In the genomic region with DNA sequence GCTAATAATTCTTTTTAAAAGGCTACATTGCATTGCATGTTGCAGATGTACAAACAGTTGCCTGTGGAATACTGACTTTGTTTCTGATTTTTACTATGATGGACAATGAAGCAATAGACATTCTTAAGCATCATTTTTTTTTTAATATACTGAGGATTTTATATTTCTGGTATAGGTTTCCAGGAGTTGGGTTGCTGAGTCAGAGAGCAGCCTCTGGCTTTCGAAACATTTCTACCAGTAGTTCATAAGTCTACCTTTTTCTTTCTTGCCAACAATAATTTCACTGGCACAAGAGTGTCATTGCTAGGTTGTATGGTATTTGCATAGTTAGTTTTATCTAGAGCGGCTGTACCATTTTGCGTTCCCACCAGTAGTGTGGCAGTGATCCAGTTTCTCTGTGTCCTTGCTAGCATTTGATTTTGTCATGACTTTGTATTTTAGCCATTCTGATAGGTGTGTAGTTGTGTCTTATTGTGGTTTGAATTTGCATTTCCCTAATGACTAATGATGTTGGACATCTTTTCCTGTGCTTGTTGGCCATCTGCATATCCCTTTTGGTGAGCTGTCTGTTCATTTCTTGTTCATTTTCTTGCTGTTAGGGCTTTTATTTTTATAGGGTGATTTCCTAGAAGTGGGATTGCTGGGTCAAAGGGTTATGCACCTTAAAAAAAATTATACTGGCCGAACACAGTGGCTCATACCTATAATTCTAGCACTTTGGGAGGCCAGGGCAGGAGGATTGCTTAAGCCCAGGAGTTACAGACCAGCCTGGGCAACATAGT, we compare ENCODE assay signal across 21 cellular contexts. TPM values are rescaled to one million over a fixed set of nuclear protein-coding genes. Genes with fewer than 3 reads are reported as not detected.
DNase-seq lines count a peak whose midpoint lies in the region; ATAC-seq and TF ChIP-seq lines count a peak whose summit lies in the region.
"Had no signal": no experiment of that assay in that cellular context is flagged by ENCODE, and none has a peak within 500 bp of the region (broad histone marks: within the 10 kb centered on the region; RNA-seq: fewer than 3 reads in every experiment).

No MANE protein-coding gene starts in this region.

- DNase-seq in IMR-90 (peak; percentile 51), mammary epithelial cell (peak; percentile 40), mesenchymal stem cell (no peak), iPS-NIHi7 (ENCODE audit: extremely low spot score) (no peak), NCI-H2107 treated with DMSO at 0.1 percent for 48 hours (lab: John Stamatoyannopoulos, UW; ENCODE audit: unreplicated experiment) (no peak), medulla oblongata (ENCODE audit: extremely low spot score) (no peak)
- DNase-seq: activated CD4-positive, CD25-positive, alpha-beta regulatory T cell treated with anti-CD3 and anti-CD28 coated beads, Interleukin-2, amount 50 U/mL, for 72 hours; amygdala; colonic mucosa; COR-L47; gastrocnemius medialis; NCI-H1436; NCI-H82; occipital lobe had no signal

- no peak overlapping the region for H3K14ac ChIP-seq in IMR-90 (replicated peaks; ENCODE audit: low read depth, low read length)
- H3K14ac ChIP-seq in mesenchymal stem cell (ENCODE audit: low read length in 2 of 2) = no peak overlapping the region

- 80% methylated on average over 2 of the region's 4 CpGs; no CpG with 5 or more reads in 1 of the 2 experiments for WGBS in IMR-90 (ENCODE audit: extremely low coverage in 2 of 2, insufficient read length in 1 of 2), 2 experiments
- 50% methylated on average over 4 of the region's 4 CpGs for WGBS in mammary epithelial cell (ENCODE audit: low coverage, missing lambda C conversion rate)
- WGBS in mesenchymal stem cell = 85% methylated on average over 3 of the region's 4 CpGs

- H4K20me1 ChIP-seq in BLaER1 = no peaks in the 10 kb centered on the region
- no peaks in the 10 kb centered on the region for H4K20me1 ChIP-seq in IMR-90 (ENCODE audit: insufficient read depth, low read length)
- H4K20me1 ChIP-seq in mammary epithelial cell (ENCODE audit: insufficient read depth, low read length) = no peaks in the 10 kb centered on the region

- H2BK5ac ChIP-seq in IMR-90 (ENCODE audit: low read depth, low read length, poor library complexity, severe bottlenecking) = no peak overlapping the region
- H2BK5ac ChIP-seq in mesenchymal stem cell (ENCODE audit: low read depth, low read length, poor library complexity, severe bottlenecking) = no peak overlapping the region

- peak overlapping the region; percentile 36; the same call in 1 of the 2 replicates for H3K23ac ChIP-seq in IMR-90 (ENCODE audit: low read depth, low read length)
- no peak overlapping the region for H3K23ac ChIP-seq in mesenchymal stem cell (ENCODE audit: low read length in 2 of 2)

- H3K56ac ChIP-seq in IMR-90 (ENCODE audit: extremely low read depth, insufficient read depth, low read length) = no peak overlapping the region

- H3K4ac ChIP-seq in IMR-90 (ENCODE audit: low read depth, low read length) = no peak overlapping the region
- H3K4ac ChIP-seq in mesenchymal stem cell (ENCODE audit: low read depth in 1 of 2, low read length in 2 of 2) = no peak overlapping the region

- TF ChIP-seq POLR2A in IMR-90 (IDR thresholded peaks at IDR 0.05; ENCODE audit: low read depth, low read length) = no peak

- H3K4me2 ChIP-seq in BLaER1 (peak overlapping the region; percentile 36; the same call in 1 of the 2 replicates), IMR-90 (ENCODE audit: low read depth, low read length) (no peak overlapping the region; the same call in 1 of the 2 replicates), mammary epithelial cell (ENCODE audit: insufficient read depth, low read depth, low read length) (no peak overlapping the region), mesenchymal stem cell (ENCODE audit: low read length, poor library complexity, severe bottlenecking) (no peak overlapping the region)

- H4K5ac ChIP-seq in IMR-90 (ENCODE audit: low read depth, low read length) = no peak overlapping the region

- H3K27ac ChIP-seq in BLaER1 = no peak overlapping the region
- no peak overlapping the region for H3K27ac ChIP-seq in IMR-90 (ENCODE audit: insufficient read depth, low read length)
- H3K27ac ChIP-seq in mammary epithelial cell (ENCODE audit: insufficient read depth, low read depth, low read length) = no peak overlapping the region
- H3K27ac ChIP-seq in mesenchymal stem cell (ENCODE audit: low read length, poor library complexity, severe bottlenecking) = peak overlapping the region; percentile 44
- H3K27ac ChIP-seq: colonic mucosa, gastrocnemius medialis, SK-N-MC had no signal

- H3K18ac ChIP-seq in IMR-90 (ENCODE audit: low read depth, low read length) (no peak overlapping the region; the same call in 1 of the 2 replicates), mesenchymal stem cell (ENCODE audit: low read depth in 1 of 2, low read length in 2 of 2) (no peak overlapping the region)

- H3K79me2 ChIP-seq in mammary epithelial cell (ENCODE audit: insufficient read depth, low read length) = no peaks in the 10 kb centered on the region

- H3K79me1 ChIP-seq in IMR-90 (ENCODE audit: low read depth in 1 of 2, low read length in 2 of 2) (peaks cover 4 to 13% of the 10 kb centered on the region in 2 experiments; a peak in 3 of 4 replicates), mesenchymal stem cell (replicated peaks; ENCODE audit: low read length, poor library complexity, severe bottlenecking) (peaks cover 1% of the 10 kb centered on the region)

- H3K9ac ChIP-seq in BLaER1 (no peak overlapping the region), IMR-90 (ENCODE audit: low read depth, low read length) (no peak overlapping the region), mammary epithelial cell (ENCODE audit: insufficient read depth, low read length) (no peak overlapping the region), mesenchymal stem cell (ENCODE audit: low read length) (no peak overlapping the region)

- CTCF ChIA-PET in IMR-90 (lab: Yijun Ruan, JAX) (no interaction called here), mammary epithelial cell (lab: Charles Lee; ENCODE audit: low non-redundant PET) (no interaction called here)

- H2BK120ac ChIP-seq in IMR-90 (ENCODE audit: low read depth, low read length) (no peak overlapping the region), mesenchymal stem cell (ENCODE audit: low read depth, low read length) (no peak overlapping the region)

- dilution Hi-C loops in IMR-90 (cut with HindIII; ENCODE audit: low sequenced_read_pairs, unreplicated experiment) (no loop called here), mammary epithelial cell (cut with HindIII; ENCODE audit: low sequenced_read_pairs) (no loop called here)

- intact Hi-C loops in IMR-90 (cut with micrococcal nuclease) (loop anchor here (5.0 kb wide), 3 partner anchors 39 to 104 kb away; a partner anchor contains a TSS), mammary epithelial cell (cut with micrococcal nuclease) (no loop called here)

- no peaks in the 10 kb centered on the region for H3K27me3 ChIP-seq in BLaER1
- H3K27me3 ChIP-seq in IMR-90 (ENCODE audit: control insufficient read depth, insufficient read depth, low read length) = no peaks in the 10 kb centered on the region
- H3K27me3 ChIP-seq in mammary epithelial cell (ENCODE audit: insufficient read depth, low read length) = no peaks in the 10 kb centered on the region
- no peaks in the 10 kb centered on the region for H3K27me3 ChIP-seq in mesenchymal stem cell (ENCODE audit: control insufficient read depth in 1 of 2, insufficient read depth in 1 of 2, low read length in 2 of 2)
- H3K27me3 ChIP-seq: colonic mucosa, gastrocnemius medialis had no signal

- no peak overlapping the region for H3K4me3 ChIP-seq in BLaER1
- H3K4me3 ChIP-seq in IMR-90 (ENCODE audit: insufficient read depth, low read depth, low read length) = no peak overlapping the region
- no peak overlapping the region for H3K4me3 ChIP-seq in mammary epithelial cell (replicated peaks in 1 of 3; ENCODE audit: insufficient read depth in 1 of 3, low read depth in 2 of 3, low read length in 3 of 3)
- no peak overlapping the region for H3K4me3 ChIP-seq in mesenchymal stem cell (ENCODE audit: insufficient read depth in 1 of 2, low read depth in 1 of 2, low read length in 2 of 2)
- H3K4me3 ChIP-seq: colonic mucosa, gastrocnemius medialis, SK-N-MC had no signal

- H2AK5ac ChIP-seq in IMR-90 (ENCODE audit: low read depth, low read length) (no peak overlapping the region), mesenchymal stem cell (ENCODE audit: low read length, severe bottlenecking) (peak overlapping the region; percentile 98)

- BruUV-seq in IMR-90 (replicated peaks; lab: Mats Ljungman, UMichigan) = no TSS peak
- no TSS peak for BruUV-seq in mammary epithelial cell (replicated peaks; lab: Mats Ljungman, UMichigan)

- H2BK20ac ChIP-seq in IMR-90 (ENCODE audit: low read depth, low read length) = no peak overlapping the region

- H4K91ac ChIP-seq in IMR-90 (ENCODE audit: insufficient read depth, low read depth, low read length) (no peak overlapping the region), mesenchymal stem cell (ENCODE audit: low read length) (no peak overlapping the region)

- H4K8ac ChIP-seq in IMR-90 (ENCODE audit: low read depth in 2 of 2, low read length in 2 of 2) = no peak overlapping the region
- H4K8ac ChIP-seq in mesenchymal stem cell (ENCODE audit: low read length) = no peak overlapping the region

- H3K9me1 ChIP-seq in IMR-90 (ENCODE audit: insufficient read depth, low read length) = peaks cover 2% of the 10 kb centered on the region; the same call in 1 of the 2 replicates

- no peak overlapping the region for H2AK9ac ChIP-seq in IMR-90 (replicated peaks; ENCODE audit: low read depth, low read length, poor library complexity)

- no peak overlapping the region for H2BK12ac ChIP-seq in mesenchymal stem cell (ENCODE audit: low read length in 2 of 2)

- in situ Hi-C loops in IMR-90 (cut with MboI; ENCODE audit: low sequenced_read_pairs) = no loop called here
- in situ Hi-C loops in mammary epithelial cell (cut with MboI; ENCODE audit: low sequenced_read_pairs in 2 of 2) = no loop called here

- no peak for TF ChIP-seq CTCF in IMR-90 (conservative IDR thresholded peaks at IDR 0.05; ENCODE audit: low read depth, low read length)
- no peak for TF ChIP-seq CTCF in mammary epithelial cell (conservative IDR thresholded peaks at IDR 0.05 in 1 of 2, IDR thresholded peaks at IDR 0.05 in 1 of 2; ENCODE audit: extremely low read depth in 1 of 2, insufficient read depth in 1 of 2, low read depth in 1 of 2, low read length in 2 of 2)

- H3K9me3 ChIP-seq in BLaER1 (no peaks in the 10 kb centered on the region), IMR-90 (ENCODE audit: control insufficient read depth, insufficient read depth, low read length) (no peaks in the 10 kb centered on the region), mammary epithelial cell (replicated peaks; ENCODE audit: insufficient read depth, low read length) (no peaks in the 10 kb centered on the region), mesenchymal stem cell (ENCODE audit: control insufficient read depth, low read length) (no peaks in the 10 kb centered on the region)
- H3K9me3 ChIP-seq: colonic mucosa, gastrocnemius medialis had no signal

- no peak for ATAC-seq in IMR-90 (ENCODE audit: low read depth)
- ATAC-seq in GM21526 (IDR thresholded peaks at IDR 0.05; ENCODE audit: low FRiP score, unreplicated experiment) = no peak
- ATAC-seq: gastrocnemius medialis, HCT116, Panc1, sciatic nerve had no signal

- H2AFZ ChIP-seq in IMR-90 (replicated peaks; ENCODE audit: low read length, poor library complexity) (no peak overlapping the region), mammary epithelial cell (ENCODE audit: low read depth, low read length) (no peak overlapping the region), mesenchymal stem cell (ENCODE audit: low read depth, low read length) (no peak overlapping the region)

- TF ChIP-seq RAD21 in IMR-90 (IDR thresholded peaks at IDR 0.05; ENCODE audit: low read length) = no peak

- peaks cover 57% of the 10 kb centered on the region for H3K4me1 ChIP-seq in BLaER1
- peaks cover 10% of the 10 kb centered on the region for H3K4me1 ChIP-seq in IMR-90 (ENCODE audit: control insufficient read depth, insufficient read depth, low read length)
- peaks cover 9% of the 10 kb centered on the region for H3K4me1 ChIP-seq in mammary epithelial cell (ENCODE audit: insufficient read depth, low read length)
- H3K4me1 ChIP-seq in mesenchymal stem cell (ENCODE audit: control insufficient read depth, insufficient read depth, low read depth, low read length) = peaks cover 6% of the 10 kb centered on the region
- H3K4me1 ChIP-seq: colonic mucosa had no signal

- POLR2A ChIA-PET in IMR-90 (lab: Charles Lee; ENCODE audit: unreplicated experiment) = no interaction called here

- H2BK15ac ChIP-seq in IMR-90 (ENCODE audit: low read depth, low read length) (no peak overlapping the region), mesenchymal stem cell (ENCODE audit: low read depth, poor library complexity, severe bottlenecking) (no peak overlapping the region)

- H3K36me3 ChIP-seq in BLaER1 (no peaks in the 10 kb centered on the region), IMR-90 (ENCODE audit: control insufficient read depth, insufficient read depth, low read length) (no peaks in the 10 kb centered on the region), mammary epithelial cell (ENCODE audit: insufficient read depth, low read length) (no peaks in the 10 kb centered on the region), mesenchymal stem cell (ENCODE audit: control insufficient read depth in 1 of 2, insufficient read depth in 2 of 2, low read depth in 1 of 2, low read length in 2 of 2) (peaks cover 0 to 10% of the 10 kb centered on the region in 2 experiments)
- H3K36me3 ChIP-seq: colonic mucosa, gastrocnemius medialis had no signal

RNA-seq across cellular contexts. Expression of a gene that starts 39.8 kb away (rescaled TPM):
- 14.7 and 21.3 TPM in 2 replicates for total RNA-seq in IMR-90 (2012; rRNA removed)
- polyA plus RNA-seq in IMR-90 (2012; rRNA removed) = 5.0 TPM in 2 replicates
- 3.6 and 4.0 TPM in 2 replicates for polyA plus RNA-seq in IMR-90 (2012; cell fraction: cytosol; rRNA removed)
- 3.2 and 5.4 TPM in 2 replicates for polyA plus RNA-seq in IMR-90 (2012; cell fraction: nucleus; rRNA removed; ENCODE audit: low replicate concordance)
- 10 to 100 TPM; 10.3 to 12.1 TPM for total RNA-seq in mammary epithelial cell
- polyA plus RNA-seq in mammary epithelial cell = 3.8 TPM
- polyA minus RNA-seq in mammary epithelial cell = 16.1 TPM
- polyA plus RNA-seq in mesenchymal stem cell (2013, experiment 1 of 2) = 5.0 TPM
- polyA plus RNA-seq in mesenchymal stem cell (2013, experiment 2 of 2) = 4.9 TPM

RNA-seq across cellular contexts. Expression of a gene that starts 51.3 kb away (rescaled TPM):
- total RNA-seq in IMR-90 (2012; rRNA removed) (not detected in 2 replicates), mammary epithelial cell (not detected)
- polyA plus RNA-seq in IMR-90 (2012; rRNA removed) (not detected in 2 replicates), mammary epithelial cell (not detected)
- polyA plus RNA-seq in IMR-90 (2012; cell fraction: cytosol; rRNA removed) = not detected in 2 replicates
- not detected in 2 replicates for polyA plus RNA-seq in IMR-90 (2012; cell fraction: nucleus; rRNA removed; ENCODE audit: low replicate concordance)
- polyA minus RNA-seq in mammary epithelial cell = not detected
- polyA plus RNA-seq in mesenchymal stem cell (2013, experiment 1 of 2) = 0.07 TPM
- not detected for polyA plus RNA-seq in mesenchymal stem cell (2013, experiment 2 of 2)
- total RNA-seq: gastrocnemius medialis, LHCN-M2, occipital lobe, sciatic nerve had no signal

Comparison
In these comparisons a context has a peak if more than half of its experiments do, and no peak if none do; other contexts are left out.
1. DNase-seq: peak in IMR-90 (single experiment) and mammary epithelial cell (single experiment); none in mesenchymal stem cell (single experiment), iPS-NIHi7 (single experiment), NCI-H2107 treated with DMSO at 0.1 percent for 48 hours (single experiment) and medulla oblongata (single experiment).